In genomic region chr20:61304750-61305149, GRCh38 we compare ENCODE assay signal across 1 cellular context.
TF ChIP-seq lines count a peak whose summit lies in the region.

No MANE protein-coding gene starts in this region.

TF ChIP-seq in HEK293, 187 proteins besides CTCF, POLR2A, EP300 and RAD21 (continued from another document):
- TF ChIP-seq ZSCAN4 (tag by site-specific recombination; IDR thresholded peaks at IDR 0.05) (peak; percentile 55; the same call in 1 of the 2 replicates), REST (tag by site-specific recombination; IDR thresholded peaks at IDR 0.05) (no peak), ZNF488 (tag by site-specific recombination; IDR thresholded peaks at IDR 0.05) (0 out of 2 replicates have a peak, but pooled peaks have one; percentile 28)
